ENCODE assay signal across 1 cellular context in the genomic region with DNA sequence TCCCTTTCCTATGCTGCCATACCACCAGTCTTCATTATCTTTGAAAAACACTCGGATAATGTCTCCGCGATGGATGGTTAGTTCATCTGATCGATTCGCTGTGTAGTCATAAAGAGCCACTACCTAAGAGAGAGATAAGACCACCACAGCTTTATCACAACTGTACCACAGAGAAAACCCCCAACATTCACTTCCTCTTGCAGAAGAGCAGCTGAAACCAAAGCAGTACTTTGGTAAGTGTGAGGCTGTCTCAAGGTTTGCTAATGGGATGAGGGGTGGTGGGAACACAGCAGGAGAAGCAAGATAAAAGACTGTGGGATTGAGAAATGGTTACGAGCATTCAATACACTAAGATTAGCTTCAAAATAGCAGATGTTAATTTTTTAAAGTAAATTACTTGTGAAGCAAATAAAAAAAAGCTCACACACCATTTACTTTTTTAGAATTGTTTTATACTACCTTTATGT.
TF ChIP-seq lines count a peak whose summit lies in the region.

No MANE protein-coding gene starts in this region.

TF ChIP-seq in K562, 482 proteins besides CTCF, POLR2A, EP300 and RAD21 (continued from another document and continues in another):
- TF ChIP-seq, protein P1, sequence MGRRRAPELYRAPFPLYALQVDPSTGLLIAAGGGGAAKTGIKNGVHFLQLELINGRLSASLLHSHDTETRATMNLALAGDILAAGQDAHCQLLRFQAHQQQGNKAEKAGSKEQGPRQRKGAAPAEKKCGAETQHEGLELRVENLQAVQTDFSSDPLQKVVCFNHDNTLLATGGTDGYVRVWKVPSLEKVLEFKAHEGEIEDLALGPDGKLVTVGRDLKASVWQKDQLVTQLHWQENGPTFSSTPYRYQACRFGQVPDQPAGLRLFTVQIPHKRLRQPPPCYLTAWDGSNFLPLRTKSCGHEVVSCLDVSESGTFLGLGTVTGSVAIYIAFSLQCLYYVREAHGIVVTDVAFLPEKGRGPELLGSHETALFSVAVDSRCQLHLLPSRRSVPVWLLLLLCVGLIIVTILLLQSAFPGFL (CRISPR knock-in tag; IDR thresholded peaks at IDR 0.05), result no peak
- peak; percentile 66 for TF ChIP-seq GABPA (tag; conservative IDR thresholded peaks at IDR 0.05; ENCODE audit: low read depth)
- no peak for TF ChIP-seq SP2 (IDR thresholded peaks at IDR 0.05; ENCODE audit: extremely low read depth, low read depth, low read length, poor library complexity, severe bottlenecking)
- no peak for TF ChIP-seq RBM15 (IDR thresholded peaks at IDR 0.05; ENCODE audit: insufficient read depth, low read length)
- peak; percentile 78 for TF ChIP-seq NCOA6 (IDR thresholded peaks at IDR 0.05)
- TF ChIP-seq, protein P2, sequence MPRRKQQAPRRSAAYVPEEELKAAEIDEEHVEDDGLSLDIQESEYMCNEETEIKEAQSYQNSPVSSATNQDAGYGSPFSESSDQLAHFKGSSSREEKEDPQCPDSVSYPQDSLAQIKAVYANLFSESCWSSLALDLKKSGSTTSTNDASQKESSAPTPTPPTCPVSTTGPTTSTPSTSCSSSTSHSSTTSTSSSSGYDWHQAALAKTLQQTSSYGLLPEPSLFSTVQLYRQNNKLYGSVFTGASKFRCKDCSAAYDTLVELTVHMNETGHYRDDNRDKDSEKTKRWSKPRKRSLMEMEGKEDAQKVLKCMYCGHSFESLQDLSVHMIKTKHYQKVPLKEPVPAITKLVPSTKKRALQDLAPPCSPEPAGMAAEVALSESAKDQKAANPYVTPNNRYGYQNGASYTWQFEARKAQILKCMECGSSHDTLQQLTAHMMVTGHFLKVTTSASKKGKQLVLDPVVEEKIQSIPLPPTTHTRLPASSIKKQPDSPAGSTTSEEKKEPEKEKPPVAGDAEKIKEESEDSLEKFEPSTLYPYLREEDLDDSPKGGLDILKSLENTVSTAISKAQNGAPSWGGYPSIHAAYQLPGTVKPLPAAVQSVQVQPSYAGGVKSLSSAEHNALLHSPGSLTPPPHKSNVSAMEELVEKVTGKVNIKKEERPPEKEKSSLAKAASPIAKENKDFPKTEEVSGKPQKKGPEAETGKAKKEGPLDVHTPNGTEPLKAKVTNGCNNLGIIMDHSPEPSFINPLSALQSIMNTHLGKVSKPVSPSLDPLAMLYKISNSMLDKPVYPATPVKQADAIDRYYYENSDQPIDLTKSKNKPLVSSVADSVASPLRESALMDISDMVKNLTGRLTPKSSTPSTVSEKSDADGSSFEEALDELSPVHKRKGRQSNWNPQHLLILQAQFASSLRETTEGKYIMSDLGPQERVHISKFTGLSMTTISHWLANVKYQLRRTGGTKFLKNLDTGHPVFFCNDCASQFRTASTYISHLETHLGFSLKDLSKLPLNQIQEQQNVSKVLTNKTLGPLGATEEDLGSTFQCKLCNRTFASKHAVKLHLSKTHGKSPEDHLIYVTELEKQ (CRISPR knock-in tag; IDR thresholded peaks at IDR 0.05), result peak; percentile 56; the same call in 1 of the 2 replicates
- peak; percentile 21; the same call in 1 of the 2 replicates for TF ChIP-seq SIN3B (IDR thresholded peaks at IDR 0.05; ENCODE audit: low read depth)
- TF ChIP-seq, protein P3, sequence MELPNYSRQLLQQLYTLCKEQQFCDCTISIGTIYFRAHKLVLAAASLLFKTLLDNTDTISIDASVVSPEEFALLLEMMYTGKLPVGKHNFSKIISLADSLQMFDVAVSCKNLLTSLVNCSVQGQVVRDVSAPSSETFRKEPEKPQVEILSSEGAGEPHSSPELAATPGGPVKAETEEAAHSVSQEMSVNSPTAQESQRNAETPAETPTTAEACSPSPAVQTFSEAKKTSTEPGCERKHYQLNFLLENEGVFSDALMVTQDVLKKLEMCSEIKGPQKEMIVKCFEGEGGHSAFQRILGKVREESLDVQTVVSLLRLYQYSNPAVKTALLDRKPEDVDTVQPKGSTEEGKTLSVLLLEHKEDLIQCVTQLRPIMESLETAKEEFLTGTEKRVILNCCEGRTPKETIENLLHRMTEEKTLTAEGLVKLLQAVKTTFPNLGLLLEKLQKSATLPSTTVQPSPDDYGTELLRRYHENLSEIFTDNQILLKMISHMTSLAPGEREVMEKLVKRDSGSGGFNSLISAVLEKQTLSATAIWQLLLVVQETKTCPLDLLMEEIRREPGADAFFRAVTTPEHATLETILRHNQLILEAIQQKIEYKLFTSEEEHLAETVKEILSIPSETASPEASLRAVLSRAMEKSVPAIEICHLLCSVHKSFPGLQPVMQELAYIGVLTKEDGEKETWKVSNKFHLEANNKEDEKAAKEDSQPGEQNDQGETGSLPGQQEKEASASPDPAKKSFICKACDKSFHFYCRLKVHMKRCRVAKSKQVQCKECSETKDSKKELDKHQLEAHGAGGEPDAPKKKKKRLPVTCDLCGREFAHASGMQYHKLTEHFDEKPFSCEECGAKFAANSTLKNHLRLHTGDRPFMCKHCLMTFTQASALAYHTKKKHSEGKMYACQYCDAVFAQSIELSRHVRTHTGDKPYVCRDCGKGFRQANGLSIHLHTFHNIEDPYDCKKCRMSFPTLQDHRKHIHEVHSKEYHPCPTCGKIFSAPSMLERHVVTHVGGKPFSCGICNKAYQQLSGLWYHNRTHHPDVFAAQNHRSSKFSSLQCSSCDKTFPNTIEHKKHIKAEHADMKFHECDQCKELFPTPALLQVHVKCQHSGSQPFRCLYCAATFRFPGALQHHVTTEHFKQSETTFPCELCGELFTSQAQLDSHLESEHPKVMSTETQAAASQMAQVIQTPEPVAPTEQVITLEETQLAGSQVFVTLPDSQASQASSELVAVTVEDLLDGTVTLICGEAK (IDR thresholded peaks at IDR 0.05), result peak; percentile 48; the same call in 1 of the 2 replicates
- TF ChIP-seq, protein P3 (CRISPR knock-in tag; IDR thresholded peaks at IDR 0.05), result no peak
- TF ChIP-seq ZNF77 (CRISPR knock-in tag; IDR thresholded peaks at IDR 0.05), result no peak
- peak; percentile 70 for TF ChIP-seq EHMT2 (IDR thresholded peaks at IDR 0.05)
- peak; percentile 93 for TF ChIP-seq ATF7 (IDR thresholded peaks at IDR 0.05)
- TF ChIP-seq POLR2B (IDR thresholded peaks at IDR 0.05; ENCODE audit: low read depth, partially characterized antibody), result no peak
- peak; percentile 99 for TF ChIP-seq ZNF589 (CRISPR knock-in tag; IDR thresholded peaks at IDR 0.05; ENCODE audit: low read depth)
- peak; percentile 80 to 99 for TF ChIP-seq AFF1 (IDR thresholded peaks at IDR 0.05; ENCODE audit: low read depth in 1 of 2, partially characterized antibody in 2 of 2)
- TF ChIP-seq EGR1 (conservative IDR thresholded peaks at IDR 0.05), result peak; percentile 88
- TF ChIP-seq MTA2 (IDR thresholded peaks at IDR 0.05; ENCODE audit: low read depth), result peak; percentile 100
- TF ChIP-seq ZNF507 (tag; conservative IDR thresholded peaks at IDR 0.05), result no peak
- peak; percentile 99 for TF ChIP-seq BRD9 (IDR thresholded peaks at IDR 0.05; ENCODE audit: low read depth, partially characterized antibody)
- peak; percentile 87 for TF ChIP-seq CREB3 (tag; conservative IDR thresholded peaks at IDR 0.05; ENCODE audit: low read depth)
- peak; percentile 99 for TF ChIP-seq TARDBP (IDR thresholded peaks at IDR 0.05)
- no peak for TF ChIP-seq SMARCA5 (IDR thresholded peaks at IDR 0.05)
- TF ChIP-seq XRCC3 (IDR thresholded peaks at IDR 0.05), result 0 out of 2 replicates have a peak, but pooled peaks have one; percentile 53
- no peak for TF ChIP-seq THRAP3 (IDR thresholded peaks at IDR 0.05; ENCODE audit: borderline replicate concordance)
- peak; percentile 94 for TF ChIP-seq ZNF583 (CRISPR knock-in tag; IDR thresholded peaks at IDR 0.05)
- TF ChIP-seq, protein P4, sequence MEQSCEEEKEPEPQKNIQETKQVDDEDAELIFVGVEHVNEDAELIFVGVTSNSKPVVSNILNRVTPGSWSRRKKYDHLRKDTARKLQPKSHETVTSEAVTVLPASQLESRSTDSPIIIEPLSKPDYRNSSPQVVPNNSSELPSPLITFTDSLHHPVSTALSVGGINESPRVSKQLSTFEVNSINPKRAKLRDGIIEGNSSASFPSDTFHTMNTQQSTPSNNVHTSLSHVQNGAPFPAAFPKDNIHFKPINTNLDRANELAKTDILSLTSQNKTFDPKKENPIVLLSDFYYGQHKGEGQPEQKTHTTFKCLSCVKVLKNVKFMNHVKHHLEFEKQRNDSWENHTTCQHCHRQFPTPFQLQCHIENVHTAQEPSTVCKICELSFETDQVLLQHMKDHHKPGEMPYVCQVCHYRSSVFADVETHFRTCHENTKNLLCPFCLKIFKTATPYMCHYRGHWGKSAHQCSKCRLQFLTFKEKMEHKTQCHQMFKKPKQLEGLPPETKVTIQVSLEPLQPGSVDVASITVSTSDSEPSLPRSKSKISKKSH (CRISPR knock-in tag; IDR thresholded peaks at IDR 0.05), result no peak
- no peak for TF ChIP-seq FOXO4 (CRISPR knock-in tag; IDR thresholded peaks at IDR 0.05)
- TF ChIP-seq MYBL2 (IDR thresholded peaks at IDR 0.05; ENCODE audit: low read depth), result no peak
- TF ChIP-seq MYBL2 (CRISPR knock-in tag; IDR thresholded peaks at IDR 0.05; ENCODE audit: borderline replicate concordance), result no peak
- TF ChIP-seq TAF7 (tag; IDR thresholded peaks at IDR 0.05), result no peak
- no peak for TF ChIP-seq SREBF1 (IDR thresholded peaks at IDR 0.05; ENCODE audit: borderline replicate concordance, low read depth, low read length)
- TF ChIP-seq, protein P5, sequence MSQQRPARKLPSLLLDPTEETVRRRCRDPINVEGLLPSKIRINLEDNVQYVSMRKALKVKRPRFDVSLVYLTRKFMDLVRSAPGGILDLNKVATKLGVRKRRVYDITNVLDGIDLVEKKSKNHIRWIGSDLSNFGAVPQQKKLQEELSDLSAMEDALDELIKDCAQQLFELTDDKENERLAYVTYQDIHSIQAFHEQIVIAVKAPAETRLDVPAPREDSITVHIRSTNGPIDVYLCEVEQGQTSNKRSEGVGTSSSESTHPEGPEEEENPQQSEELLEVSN (IDR thresholded peaks at IDR 0.05; ENCODE audit: borderline replicate concordance in 1 of 2, extremely low read depth in 1 of 2, insufficient read depth in 1 of 2, insufficient read length in 1 of 2, low read depth in 1 of 2, low read length in 1 of 2, poor library complexity in 1 of 2, severe bottlenecking in 1 of 2), result no peak
- no peak for TF ChIP-seq RBFOX2 (IDR thresholded peaks at IDR 0.05; ENCODE audit: low read depth, low read length)
- TF ChIP-seq PCBP1 (IDR thresholded peaks at IDR 0.05; ENCODE audit: low read depth, low read length, poor library complexity, severe bottlenecking), result no peak
